ENCODE assay signal across 23 cellular contexts in genomic region chr7:51104278-51104677, GRCh38.
"Had no signal": no experiment of that assay in that cellular context is flagged by ENCODE, and none has a peak within 500 bp of the region (broad histone marks: within the 10 kb centered on the region; RNA-seq: fewer than 3 reads in every experiment).

No MANE protein-coding gene starts in this region.

- H3K36me3 ChIP-seq: colonic mucosa, esophagus squamous epithelium, gastrocnemius medialis, heart right ventricle, left lung, lower lobe of right lung had no signal

- H3K27me3 ChIP-seq: colonic mucosa, esophagus squamous epithelium, gastrocnemius medialis, heart right ventricle, left lung had no signal

- H3K4me3 Mint-ChIP-seq: dendritic cell treated with granulocyte-macrophage colony-stimulating factor and Interleukin-4, amounts not matched to agents 40 ng/mL and 50 ng/mL, for 4 days; mesothelial cell of epicardium; naive thymus-derived CD4-positive, alpha-beta T cell had no signal

- H3K4me1 Mint-ChIP-seq: mesothelial cell of epicardium; naive thymus-derived CD4-positive, alpha-beta T cell had no signal

- H3K27ac Mint-ChIP-seq: dendritic cell treated with granulocyte-macrophage colony-stimulating factor and Interleukin-4, amounts not matched to agents 40 ng/mL and 50 ng/mL, for 4 days; mesothelial cell of epicardium; naive thymus-derived CD4-positive, alpha-beta T cell had no signal

- H3K27ac ChIP-seq: colonic mucosa, esophagus squamous epithelium, gastrocnemius medialis, heart right ventricle, left lung, lower lobe of right lung had no signal

- H3K4me3 ChIP-seq: colonic mucosa, esophagus squamous epithelium, gastrocnemius medialis, heart right ventricle, left lung, lower lobe of right lung had no signal

- DNase-seq: colonic mucosa; cortex of kidney; effector CD4-positive, alpha-beta T cell; effector memory CD4-positive, alpha-beta T cell; esophagus squamous epithelium; foreskin fibroblast; foreskin melanocyte; gastrocnemius medialis; glutamatergic neuron; head of caudate nucleus; heart right ventricle; hippocampal formation; left cardiac atrium; left lung; left ventricle myocardium superior; lower lobe of right lung; mesenchymal stem cell; naive thymus-derived CD4-positive, alpha-beta T cell had no signal

- H3K27me3 Mint-ChIP-seq: dendritic cell treated with granulocyte-macrophage colony-stimulating factor and Interleukin-4, amounts not matched to agents 40 ng/mL and 50 ng/mL, for 4 days had no signal

- H3K9me3 ChIP-seq: colonic mucosa, esophagus squamous epithelium, gastrocnemius medialis, heart right ventricle, left lung, lower lobe of right lung had no signal

- H3K36me3 Mint-ChIP-seq: mesothelial cell of epicardium; naive thymus-derived CD4-positive, alpha-beta T cell had no signal

- ATAC-seq: gastrocnemius medialis; heart right ventricle; left cardiac atrium; left lung; left ventricle myocardium superior; lower lobe of right lung; naive thymus-derived CD4-positive, alpha-beta T cell had no signal

- H3K4me1 ChIP-seq: colonic mucosa, esophagus squamous epithelium, gastrocnemius medialis, left lung, lower lobe of right lung had no signal

- FAIRE-seq: endothelial cell of umbilical vein, islet of Langerhans, keratinocyte had no signal

- H3K9me3 Mint-ChIP-seq: dendritic cell treated with granulocyte-macrophage colony-stimulating factor and Interleukin-4, amounts not matched to agents 40 ng/mL and 50 ng/mL, for 4 days; naive thymus-derived CD4-positive, alpha-beta T cell had no signal
